10 cellular contexts compared by ENCODE assay signal in genomic region chr3:137692803-137693431, GRCh38.
DNase-seq lines count a peak whose midpoint lies in the region; ATAC-seq, FAIRE-seq and TF ChIP-seq lines count a peak whose summit lies in the region.
"Had no signal": no experiment of that assay in that cellular context is flagged by ENCODE, and none has a peak within 500 bp of the region (broad histone marks: within the 10 kb centered on the region; RNA-seq: fewer than 3 reads in every experiment).

No MANE protein-coding gene starts in this region.

- no peak for TF ChIP-seq POLR2A in HepG2 (IDR thresholded peaks at IDR 0.05; ENCODE audit: insufficient read depth in 1 of 2, low read depth in 2 of 2, low read length in 2 of 2)
- TF ChIP-seq POLR2A in sigmoid colon (IDR thresholded peaks at IDR 0.05) = no peak

- FAIRE-seq in HepG2 (lab: Jason Lieb, UNC) = peak; percentile 51

- DNase-seq in ELF-1 (ENCODE audit: low read depth, low spot score) = peak; percentile 85
- DNase-seq in RPMI8226 = peak; percentile 22
- DNase-seq in HepG2 (ENCODE audit: low spot score) = peak; percentile 31
- DNase-seq in sigmoid colon = no peak
- DNase-seq in T-helper 17 cell = no peak
- DNase-seq in tibial artery = no peak

- no peak overlapping the region for H3K4me3 Mint-ChIP-seq in T-helper 17 cell

- POLR2A ChIA-PET in HepG2 (lab: Yijun Ruan, JAX) = no interaction called here

- ATAC-seq in HG02884 (IDR thresholded peaks at IDR 0.05; ENCODE audit: unreplicated experiment) = peak; percentile 60
- ATAC-seq in HepG2 = peak; percentile 93
- ATAC-seq in T-helper 17 cell = no peak
- no peak for ATAC-seq in HG03520 (IDR thresholded peaks at IDR 0.05; ENCODE audit: unreplicated experiment)
- ATAC-seq: activated naive CD4-positive, alpha-beta T cell treated with anti-CD3 and anti-CD28 coated beads, Interleukin-2, amount 50 U/mL, for 72 hours had no signal

- no peaks in the 10 kb centered on the region for H3K79me2 ChIP-seq in HepG2 (ENCODE audit: insufficient read depth, low read length)

- TF ChIP-seq RAD21 in HepG2 (CRISPR knock-in tag; IDR thresholded peaks at IDR 0.05) = peak; percentile 55; the same call in 1 of the 2 replicates

- H3K4me3 ChIP-seq in HepG2 (replicated peaks in 1 of 3; ENCODE audit: insufficient read depth in 1 of 3, low read depth in 2 of 3, low read length in 3 of 3) = no peak overlapping the region
- H3K4me3 ChIP-seq in sigmoid colon = no peak overlapping the region
- no peak overlapping the region for H3K4me3 ChIP-seq in tibial artery
- H3K4me3 ChIP-seq: thoracic aorta had no signal

- no peaks in the 10 kb centered on the region for H3K27me3 ChIP-seq in HepG2 (ENCODE audit: control insufficient read depth in 1 of 2, insufficient read depth in 2 of 2, low read length in 2 of 2)
- no peaks in the 10 kb centered on the region for H3K27me3 ChIP-seq in sigmoid colon
- no peaks in the 10 kb centered on the region for H3K27me3 ChIP-seq in tibial artery

- no peak overlapping the region for H3K9ac ChIP-seq in HepG2 (ENCODE audit: insufficient read depth, low read depth, low read length)

- no peak overlapping the region for H2AFZ ChIP-seq in HepG2 (ENCODE audit: low read length)

- H3K4me1 Mint-ChIP-seq in T-helper 17 cell = no peaks in the 10 kb centered on the region

- H4K20me1 ChIP-seq in HepG2 (ENCODE audit: insufficient read depth, low read length) = no peaks in the 10 kb centered on the region

- H3K36me3 ChIP-seq in HepG2 (replicated peaks in 1 of 2; ENCODE audit: control insufficient read depth in 1 of 2, insufficient read depth in 2 of 2, low read length in 2 of 2) (no peaks in the 10 kb centered on the region), sigmoid colon (no peaks in the 10 kb centered on the region), tibial artery (no peaks in the 10 kb centered on the region)
- H3K36me3 ChIP-seq: thoracic aorta had no signal

- H3K9me3 ChIP-seq in HepG2 (ENCODE audit: low read length) = no peaks in the 10 kb centered on the region
- H3K9me3 ChIP-seq in sigmoid colon = no peaks in the 10 kb centered on the region
- H3K9me3 ChIP-seq in T-helper 17 cell (ENCODE audit: control insufficient read depth, low read length, poor library complexity, severe bottlenecking) = no peaks in the 10 kb centered on the region
- no peaks in the 10 kb centered on the region for H3K9me3 ChIP-seq in tibial artery
- H3K9me3 ChIP-seq: thoracic aorta had no signal

- H3K4me1 ChIP-seq in HepG2 (ENCODE audit: insufficient read depth, low read length) (no peaks in the 10 kb centered on the region), sigmoid colon (no peaks in the 10 kb centered on the region), tibial artery (no peaks in the 10 kb centered on the region)

- no peak overlapping the region for H3K27ac Mint-ChIP-seq in T-helper 17 cell
- H3K27ac Mint-ChIP-seq: activated naive CD4-positive, alpha-beta T cell treated with anti-CD3 and anti-CD28 coated beads, Interleukin-2, amount 50 U/mL, for 72 hours had no signal

- H3K36me3 Mint-ChIP-seq in T-helper 17 cell (ENCODE audit: low read depth) = no peaks in the 10 kb centered on the region
- H3K36me3 Mint-ChIP-seq: activated naive CD4-positive, alpha-beta T cell treated with anti-CD3 and anti-CD28 coated beads, Interleukin-2, amount 50 U/mL, for 72 hours had no signal

- WGBS in HepG2 (ENCODE audit: low lambda C conversion rate) = 0% methylated on average over 6 of the region's 6 CpGs
- 20 to 25% methylated on average over 6 of the region's 6 CpGs for WGBS in sigmoid colon, 2 donors

- in situ Hi-C loops in HepG2 (cut with HindIII; ENCODE audit: extremely low pct_ligation_motif_present, low pct_unique_long_range_greater_than_20kb) = loop anchor here (10.0 kb wide), 2 partner anchors 468 to 588 kb away; no protein-coding TSS in a partner anchor

- intact Hi-C loops in HepG2 (cut with micrococcal nuclease; ENCODE audit: unreplicated experiment) = loop anchor here (2.0 to 5.0 kb wide), 4 partner anchors 284 to 1616 kb away; no protein-coding TSS in a partner anchor
- intact Hi-C loops in sigmoid colon (cut with DNase I) = no loop called here
- intact Hi-C loops in tibial artery (cut with DNase I; ENCODE audit: low total_unique reads) = no loop called here

- TF ChIP-seq CTCF in HepG2 (CRISPR knock-in tag; IDR thresholded peaks at IDR 0.05) (peak; percentile 82), sigmoid colon (IDR thresholded peaks at IDR 0.05) (no peak), tibial artery (IDR thresholded peaks at IDR 0.05) (no peak)

- TF ChIP-seq EP300 in HepG2 (IDR thresholded peaks at IDR 0.05; ENCODE audit: low read depth in 2 of 2, low read length in 2 of 2) (no peak), HepG2 (CRISPR knock-in tag; IDR thresholded peaks at IDR 0.05; ENCODE audit: borderline replicate concordance) (no peak), sigmoid colon (IDR thresholded peaks at IDR 0.05) (no peak)

- CTCF ChIA-PET in HepG2 (lab: Yijun Ruan, JAX; ENCODE audit: low intra/inter-chr PET ratio, low total read pairs) = interaction anchor here (1.2 to 1.4 kb wide), 2 partner anchors 588 to 660 kb away, joined by 3 to 5 read pairs; no protein-coding TSS in a partner anchor

- no TSS peak for BruUV-seq in HepG2 (replicated peaks; lab: Mats Ljungman, UMichigan)

- no peak overlapping the region for H3K4me2 ChIP-seq in HepG2 (ENCODE audit: low read depth, low read length)

- H3K27ac ChIP-seq in HepG2 (ENCODE audit: extremely low read length, insufficient read depth, low read length) = no peak overlapping the region
- no peak overlapping the region for H3K27ac ChIP-seq in sigmoid colon
- no peak overlapping the region for H3K27ac ChIP-seq in tibial artery
- H3K27ac ChIP-seq: thoracic aorta had no signal

- no peaks in the 10 kb centered on the region for H3K27me3 Mint-ChIP-seq in T-helper 17 cell

TF ChIP-seq in HepG2, 621 proteins besides CTCF, POLR2A, EP300 and RAD21:
- TF ChIP-seq SMC3 (IDR thresholded peaks at IDR 0.05; ENCODE audit: low read length) = peak; percentile 71; the same call in 1 of the 2 replicates
- TF ChIP-seq ZNF558 (CRISPR knock-in tag; IDR thresholded peaks at IDR 0.05; ENCODE audit: borderline replicate concordance) = no peak
- no peak for TF ChIP-seq ARID5B (CRISPR knock-in tag; IDR thresholded peaks at IDR 0.05)
- TF ChIP-seq ZNF280B (CRISPR knock-in tag; IDR thresholded peaks at IDR 0.05; ENCODE audit: borderline replicate concordance) = no peak
- no peak for TF ChIP-seq KDM5B (CRISPR knock-in tag; IDR thresholded peaks at IDR 0.05; ENCODE audit: borderline replicate concordance)
- no peak for TF ChIP-seq HOXA9 (CRISPR knock-in tag; IDR thresholded peaks at IDR 0.05; ENCODE audit: borderline replicate concordance)
- no peak for TF ChIP-seq TEAD3 (CRISPR knock-in tag; optimal IDR thresholded peaks at IDR 0.05; ENCODE audit: borderline replicate concordance)
- TF ChIP-seq STAG1 (CRISPR knock-in tag; IDR thresholded peaks at IDR 0.05) = peak; percentile 83
- TF ChIP-seq KDM4B (CRISPR knock-in tag; IDR thresholded peaks at IDR 0.05) = no peak
- TF ChIP-seq ZNF264 (CRISPR knock-in tag; IDR thresholded peaks at IDR 0.05) = no peak
- TF ChIP-seq SALL1 (CRISPR knock-in tag; IDR thresholded peaks at IDR 0.05) = no peak
- TF ChIP-seq TEF (CRISPR knock-in tag; IDR thresholded peaks at IDR 0.05) = no peak

Comparison
In these comparisons a context has a peak if more than half of its experiments do, and no peak if none do; other contexts are left out.
1. DNase-seq: peak in ELF-1 (single experiment), RPMI8226 (single experiment) and HepG2 (single experiment); none in sigmoid colon (single experiment), T-helper 17 cell (0 of 3) and tibial artery (0 of 2).
2. ATAC-seq: peak in HG02884 (single experiment) and HepG2 (single experiment); none in T-helper 17 cell (single experiment) and HG03520 (single experiment).